10 cellular contexts compared by ENCODE assay signal in the genomic region with DNA sequence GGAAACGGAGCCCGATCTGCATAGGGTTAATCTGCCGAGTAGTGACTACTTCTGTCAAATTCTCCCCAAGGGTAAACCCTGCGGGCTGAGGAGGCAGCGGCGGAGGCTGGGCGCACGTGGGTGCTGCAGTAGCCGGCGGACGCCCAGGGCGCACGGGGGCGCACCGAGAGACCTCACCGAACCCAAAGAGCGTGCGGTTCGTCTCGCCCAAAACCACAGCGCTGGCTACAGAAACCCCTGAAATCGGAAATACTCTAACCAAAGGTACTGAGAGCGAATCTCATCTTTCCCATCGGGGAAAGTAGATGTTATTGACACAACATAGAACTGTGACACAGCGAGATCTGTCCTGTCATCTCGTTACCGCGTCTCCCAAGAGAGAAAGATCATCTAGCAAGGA. TPM values are rescaled to one million over a fixed set of nuclear protein-coding genes. Genes with fewer than 3 reads are reported as not detected.
DNase-seq lines count a peak whose midpoint lies in the region; ATAC-seq and TF ChIP-seq lines count a peak whose summit lies in the region.
"Had no signal": no experiment of that assay in that cellular context is flagged by ENCODE, and none has a peak within 500 bp of the region (broad histone marks: within the 10 kb centered on the region; RNA-seq: fewer than 3 reads in every experiment).

No MANE protein-coding gene starts in this region.

- H3K4me1 ChIP-seq in iPS DF 6.9 (ENCODE audit: control insufficient read depth, insufficient read depth, low read length) = no peaks in the 10 kb centered on the region

- H3K36me3 ChIP-seq in iPS DF 6.9 (ENCODE audit: control insufficient read depth, insufficient read depth, low read length) = no peaks in the 10 kb centered on the region

- no peak overlapping the region for H3K27ac ChIP-seq in iPS DF 6.9 (ENCODE audit: low read length)
- H3K27ac ChIP-seq: skin epidermis had no signal

- CTCF ChIA-PET in activated CD8-positive, alpha-beta T cell treated with anti-CD3 and anti-CD28 coated beads for 36 hours (lab: Charles Lee) = no interaction called here

- ATAC-seq in GM18508 (IDR thresholded peaks at IDR 0.05; ENCODE audit: insufficient read depth, unreplicated experiment) (peak; percentile 70), HG02852 (IDR thresholded peaks at IDR 0.05; ENCODE audit: unreplicated experiment) (peak; percentile 91), omental fat pad (ENCODE audit: low FRiP score) (no peak)
- peak; percentile 79 for ATAC-seq in activated CD8-positive, alpha-beta T cell treated with anti-CD3 and anti-CD28 coated beads for 36 hours

- H3K27me3 Mint-ChIP-seq in activated CD8-positive, alpha-beta T cell treated with anti-CD3 and anti-CD28 coated beads for 36 hours = peaks cover 55% of the 10 kb centered on the region

- peaks cover 20% of the 10 kb centered on the region for H3K4me1 Mint-ChIP-seq in activated CD8-positive, alpha-beta T cell treated with anti-CD3 and anti-CD28 coated beads for 36 hours (ENCODE audit: low read depth)

- WGBS in iPS DF 6.9 (ENCODE audit: insufficient coverage, insufficient read length) = no CpG with 5 or more reads among the region's 28 CpGs

- H3K27me3 ChIP-seq in iPS DF 6.9 (ENCODE audit: control insufficient read depth, insufficient read depth, low read length) = no peaks in the 10 kb centered on the region

- H3K4me3 ChIP-seq in iPS DF 6.9 (ENCODE audit: low read length) = peak overlapping the region; percentile 27; the same call in 1 of the 2 replicates
- H3K4me3 ChIP-seq: skin epidermis had no signal

- no peaks in the 10 kb centered on the region for H3K9me3 ChIP-seq in iPS DF 6.9 (ENCODE audit: control insufficient read depth, insufficient read depth, low read length)

- peak; percentile 68 for DNase-seq in activated CD8-positive, alpha-beta T cell treated with anti-CD3 and anti-CD28 coated beads for 36 hours
- DNase-seq in iPS DF 6.9 (ENCODE audit: low read depth, low spot score) = no peak
- DNase-seq in stimulated activated CD8-positive, alpha-beta memory T cell treated with anti-CD3 and anti-CD28 coated beads, Interleukin-12 subunit alpha, Interleukin-12 subunit beta, amount 100 ng/mL, for 24 hours (ENCODE audit: extremely low read depth) = peak; percentile 22
- DNase-seq in mucosa of gallbladder (ENCODE audit: low spot score) = no peak
- no peak for DNase-seq in SHP77 treated with DMSO at 0.1 percent for 48 hours (lab: John Stamatoyannopoulos, UW)
- DNase-seq in omental fat pad (ENCODE audit: low spot score) = no peak

- no peak overlapping the region for H3K27ac Mint-ChIP-seq in activated CD8-positive, alpha-beta T cell treated with anti-CD3 and anti-CD28 coated beads for 36 hours
- H3K27ac Mint-ChIP-seq: T-cell had no signal

- TF ChIP-seq CTCF in activated CD8-positive, alpha-beta T cell treated with anti-CD3 and anti-CD28 coated beads for 36 hours (IDR thresholded peaks at IDR 0.05) = no peak
- TF ChIP-seq CTCF in omental fat pad (IDR thresholded peaks at IDR 0.05) = no peak

- POLR2A ChIA-PET in activated CD8-positive, alpha-beta T cell treated with anti-CD3 and anti-CD28 coated beads for 36 hours (lab: Charles Lee) = interaction anchor here (0.6 kb wide), 1 partner anchor 10 kb away, joined by 3 read pairs; no protein-coding TSS in a partner anchor

- intact Hi-C loops in activated CD8-positive, alpha-beta T cell treated with anti-CD3 and anti-CD28 coated beads for 36 hours (cut with micrococcal nuclease) = no loop called here

- peaks cover 2% of the 10 kb centered on the region for H3K9me3 Mint-ChIP-seq in activated CD8-positive, alpha-beta T cell treated with anti-CD3 and anti-CD28 coated beads for 36 hours

- no peak overlapping the region for H3K4me3 Mint-ChIP-seq in activated CD8-positive, alpha-beta T cell treated with anti-CD3 and anti-CD28 coated beads for 36 hours

- no peaks in the 10 kb centered on the region for H3K36me3 Mint-ChIP-seq in activated CD8-positive, alpha-beta T cell treated with anti-CD3 and anti-CD28 coated beads for 36 hours (ENCODE audit: low read depth)

RNA-seq across cellular contexts. Expression of a gene that starts 56.0 kb away (rescaled TPM):
- total RNA-seq in activated CD8-positive, alpha-beta T cell treated with anti-CD3 and anti-CD28 coated beads for 36 hours = not detected
- total RNA-seq in mucosa of gallbladder = 1.7 TPM
- 1 to 10 TPM; 1.1 to 7.4 (median 3.1) TPM for total RNA-seq in omental fat pad

Comparison
In these comparisons a context has a peak if more than half of its experiments do, and no peak if none do; other contexts are left out.
1. DNase-seq: peak in activated CD8-positive, alpha-beta T cell treated with anti-CD3 and anti-CD28 coated beads for 36 hours (single experiment) and stimulated activated CD8-positive, alpha-beta memory T cell treated with anti-CD3 and anti-CD28 coated beads, Interleukin-12 subunit alpha, Interleukin-12 subunit beta, amount 100 ng/mL, for 24 hours (single experiment); none in iPS DF 6.9 (single experiment), mucosa of gallbladder (single experiment), SHP77 treated with DMSO at 0.1 percent for 48 hours (single experiment) and omental fat pad (single experiment).